ENCODE assay signal across 8 cellular contexts in genomic region chr21:17818158-17819113, GRCh38. TPM values are rescaled to one million over a fixed set of nuclear protein-coding genes. Genes with fewer than 3 reads are reported as not detected.
DNase-seq lines count a peak whose midpoint lies in the region; ATAC-seq and TF ChIP-seq lines count a peak whose summit lies in the region.

No MANE protein-coding gene starts in this region.

- peak overlapping the region; percentile 93 for H4K91ac ChIP-seq in trophoblast cell (ENCODE audit: low read depth, low read length)

- peak overlapping the region; percentile 26 for H2AK5ac ChIP-seq in trophoblast cell (ENCODE audit: low read length)

- H3K14ac ChIP-seq in trophoblast cell (ENCODE audit: low read length), result peak overlapping the region; percentile 93

- CTCF ChIA-PET in activated naive CD4-positive, alpha-beta T cell treated with anti-CD3 and anti-CD28 coated beads for 36 hours (lab: Charles Lee), result interaction anchor here (0.8 to 2.7 kb wide), 8 partner anchors 8 to 139 kb away, joined by 3 to 7 read pairs (median 4); no protein-coding TSS in a partner anchor

- peaks cover 11% of the 10 kb centered on the region for H3K79me2 ChIP-seq in trophoblast cell (ENCODE audit: control insufficient read depth, insufficient read depth, low read length, poor library complexity)

- H3K23ac ChIP-seq in trophoblast cell (ENCODE audit: low read length), result no peak overlapping the region

- H4K12ac ChIP-seq in trophoblast cell (ENCODE audit: low read depth, low read length), result peak overlapping the region; percentile 89

- no CpG with 5 or more reads among the region's 56 CpGs for WGBS in trophoblast cell (ENCODE audit: extremely low coverage, insufficient coverage, insufficient read length)

- H3K4me3 ChIP-seq in AG09309 (ENCODE audit: control insufficient read depth, low read depth, low read length), result peak overlapping the region; percentile 84
- H3K4me3 ChIP-seq in cardiac muscle cell, result peak overlapping the region; percentile 73
- H3K4me3 ChIP-seq in trophoblast cell (ENCODE audit: low read depth, low read length), result peak overlapping the region; percentile 92
- H3K4me3 ChIP-seq in uterus, result peak overlapping the region; percentile 70 to 96

- H3K27me3 ChIP-seq in cardiac muscle cell (no peaks in the 10 kb centered on the region), trophoblast cell (ENCODE audit: insufficient read depth, low read length) (no peaks in the 10 kb centered on the region), uterus (no peaks in the 10 kb centered on the region)

- H3K18ac ChIP-seq in trophoblast cell (ENCODE audit: low read length), result peak overlapping the region; percentile 94

- TF ChIP-seq CTCF in AG09309 (IDR thresholded peaks at IDR 0.05; ENCODE audit: control insufficient read depth, insufficient read depth, low read depth, low read length, missing control alignments) (no peak), cardiac muscle cell (IDR thresholded peaks at IDR 0.05; ENCODE audit: low read depth, low read length) (no peak), uterus (IDR thresholded peaks at IDR 0.05) (no peak)

- peaks cover 28% of the 10 kb centered on the region for H3K36me3 Mint-ChIP-seq in activated naive CD4-positive, alpha-beta T cell treated with anti-CD3 and anti-CD28 coated beads for 36 hours (ENCODE audit: low read depth)

- ATAC-seq in GM18873 (IDR thresholded peaks at IDR 0.05; ENCODE audit: low FRiP score, unreplicated experiment) (peak; percentile 20), HG03175 (IDR thresholded peaks at IDR 0.05; ENCODE audit: unreplicated experiment) (peak; percentile 14)

- no peaks in the 10 kb centered on the region for H3K27me3 Mint-ChIP-seq in activated naive CD4-positive, alpha-beta T cell treated with anti-CD3 and anti-CD28 coated beads for 36 hours (ENCODE audit: low read depth)

- intact Hi-C loops in activated naive CD4-positive, alpha-beta T cell treated with anti-CD3 and anti-CD28 coated beads for 36 hours (cut with micrococcal nuclease), result loop anchor here (1.0 to 2.0 kb wide), 10 partner anchors 12 to 306 kb away; partner anchors contain the start of genes BTG3 and CXADR
- intact Hi-C loops in uterus (cut with DNase I; ENCODE audit: low total_unique reads), result no loop called here

- H3K27ac ChIP-seq in cardiac muscle cell (peak overlapping the region; percentile 99), trophoblast cell (ENCODE audit: low read depth, low read length) (peak overlapping the region; percentile 91), uterus (peak overlapping the region; percentile 93 to 94)

- H3K27ac Mint-ChIP-seq in activated naive CD4-positive, alpha-beta T cell treated with anti-CD3 and anti-CD28 coated beads for 36 hours, result peak overlapping the region; percentile 92

- peak overlapping the region; percentile 100 for H2BK5ac ChIP-seq in trophoblast cell (ENCODE audit: low read depth, low read length, poor library complexity)

- H2BK120ac ChIP-seq in trophoblast cell (ENCODE audit: insufficient read depth, low read length, poor library complexity), result peak overlapping the region; percentile 89

- H3K4me3 Mint-ChIP-seq in activated naive CD4-positive, alpha-beta T cell treated with anti-CD3 and anti-CD28 coated beads for 36 hours, result peak overlapping the region; percentile 89

- H4K8ac ChIP-seq in trophoblast cell (ENCODE audit: low read depth, low read length), result peak overlapping the region; percentile 99

- peak overlapping the region; percentile 51 for H2BK12ac ChIP-seq in trophoblast cell (ENCODE audit: low read length)

- H3K9me3 ChIP-seq in cardiac muscle cell (ENCODE audit: low read depth) (no peaks in the 10 kb centered on the region), trophoblast cell (ENCODE audit: insufficient read depth, low read depth, low read length) (no peaks in the 10 kb centered on the region), uterus (no peaks in the 10 kb centered on the region)

- H3K79me1 ChIP-seq in trophoblast cell (ENCODE audit: low read length), result peaks cover 13% of the 10 kb centered on the region

- H3K4me1 Mint-ChIP-seq in activated naive CD4-positive, alpha-beta T cell treated with anti-CD3 and anti-CD28 coated beads for 36 hours (ENCODE audit: low read depth), result peaks cover 47% of the 10 kb centered on the region

- no peaks in the 10 kb centered on the region for H3K9me3 Mint-ChIP-seq in activated naive CD4-positive, alpha-beta T cell treated with anti-CD3 and anti-CD28 coated beads for 36 hours

- H3K4me1 ChIP-seq in cardiac muscle cell (ENCODE audit: low read depth) (peaks cover 18% of the 10 kb centered on the region), trophoblast cell (ENCODE audit: control insufficient read depth in 1 of 2, insufficient read depth in 2 of 2, low read length in 2 of 2) (peaks cover 0 to 3% of the 10 kb centered on the region in 2 experiments), uterus (no peaks in the 10 kb centered on the region)

- H3K36me3 ChIP-seq in cardiac muscle cell (peaks cover 11% of the 10 kb centered on the region), trophoblast cell (ENCODE audit: control insufficient read depth in 1 of 2, insufficient read depth in 2 of 2, low read length in 2 of 2) (peaks cover 3 to 4% of the 10 kb centered on the region in 2 experiments), uterus (no peaks in the 10 kb centered on the region)

- H3K4ac ChIP-seq in trophoblast cell (ENCODE audit: low read depth, low read length), result peak overlapping the region; percentile 76

- no peak for TF ChIP-seq POLR2A in uterus (IDR thresholded peaks at IDR 0.05)

- DNase-seq in AG09309 (ENCODE audit: low read depth), result no peak
- DNase-seq in RKO (ENCODE audit: low spot score), result peak; percentile 41
- DNase-seq in activated naive CD4-positive, alpha-beta T cell treated with anti-CD3 and anti-CD28 coated beads for 36 hours, result peak; percentile 59
- DNase-seq in cardiac muscle cell (ENCODE audit: low read depth in 1 of 2, low spot score in 1 of 2), result peak; percentile 38 to 59
- peak; percentile 23 to 47 for DNase-seq in trophoblast cell
- DNase-seq in uterus, result peak; percentile 26 to 28

- peak overlapping the region; percentile 94 for H3K9ac ChIP-seq in trophoblast cell (ENCODE audit: low read length)

- H2AFZ ChIP-seq in trophoblast cell (ENCODE audit: insufficient read depth, low read length, poor library complexity), result peak overlapping the region; percentile 72

- H3K4me2 ChIP-seq in trophoblast cell (ENCODE audit: low read length), result peak overlapping the region; percentile 96

RNA-seq across cellular contexts. Expression of gene C21orf91, which starts 0.7 kb away (rescaled TPM):
- total RNA-seq in activated naive CD4-positive, alpha-beta T cell treated with anti-CD3 and anti-CD28 coated beads for 36 hours, result 10 to 100 TPM; 25.6 to 25.8 TPM
- total RNA-seq in cardiac muscle cell (8.6 and 12.7 TPM in 2 replicates), uterus (10 to 100 TPM; 21.5 to 68.4 (median 30.3) TPM)
- 11.2 and 23.2 TPM in 2 replicates for polyA plus RNA-seq in cardiac muscle cell
- polyA plus RNA-seq in trophoblast cell (2013), result 55.9 and 57.7 TPM in 2 replicates
